In the genomic region with DNA sequence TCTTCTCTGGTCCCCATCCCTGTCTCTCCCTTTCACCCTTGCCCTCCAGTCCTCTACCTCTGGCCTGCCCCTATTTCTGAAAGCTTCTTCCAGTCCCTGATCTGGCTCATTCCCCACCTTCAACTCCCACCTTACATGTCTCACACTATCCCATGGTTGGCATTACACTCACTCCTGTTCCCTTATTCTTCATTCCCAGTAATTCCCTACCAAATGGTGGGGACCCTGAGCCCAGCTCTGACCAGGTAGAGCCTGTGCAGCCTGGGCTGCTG, we compare ENCODE assay signal across 8 cellular contexts. TPM values are rescaled to one million over a fixed set of nuclear protein-coding genes. Genes with fewer than 3 reads are reported as not detected.
DNase-seq lines count a peak whose midpoint lies in the region; ATAC-seq and TF ChIP-seq lines count a peak whose summit lies in the region.

No MANE protein-coding gene starts in this region.

- H3K36me3 ChIP-seq in GM23338 (ENCODE audit: insufficient read depth) (no peaks in the 10 kb centered on the region), mucosa of stomach (ENCODE audit: control insufficient read depth, insufficient read depth, low read length) (no peaks in the 10 kb centered on the region), Peyer's patch (peaks cover 0 to 8% (median 0%) of the 10 kb centered on the region in 3 donors)

- H3K4me3 ChIP-seq in GM23338 (peak overlapping the region; percentile 94), astrocyte of the spinal cord (ENCODE audit: low read depth, low read length) (peak overlapping the region; percentile 50), mucosa of stomach (ENCODE audit: low read length) (peak overlapping the region; percentile 68), Peyer's patch (peak overlapping the region in 1 of 4 donors; percentile 64)

- H4K20me1 ChIP-seq in GM23338 (replicated peaks; ENCODE audit: insufficient read depth): no peaks in the 10 kb centered on the region

- peak overlapping the region; percentile 93 for H2AFZ ChIP-seq in GM23338

- H3K27me3 ChIP-seq in GM23338 (ENCODE audit: insufficient read depth) (peaks cover 25% of the 10 kb centered on the region), mucosa of stomach (ENCODE audit: control insufficient read depth, insufficient read depth, low read length) (no peaks in the 10 kb centered on the region), Peyer's patch (no peaks in the 10 kb centered on the region)

- ATAC-seq in GM23338 (no peak), HG03175 (IDR thresholded peaks at IDR 0.05; ENCODE audit: unreplicated experiment) (no peak)

- H3K27me3 Mint-ChIP-seq in GM23338 (ENCODE audit: insufficient read depth, low read depth, poor library complexity): peaks cover 33% of the 10 kb centered on the region

- no peak overlapping the region for H3K27ac Mint-ChIP-seq in GM23338

- peak overlapping the region; percentile 83 for H3K4me3 Mint-ChIP-seq in GM23338

- H3K9ac ChIP-seq in mucosa of stomach (ENCODE audit: low read length): peak overlapping the region; percentile 47

- H3K9me3 ChIP-seq in mucosa of stomach (ENCODE audit: control insufficient read depth, low read length) (no peaks in the 10 kb centered on the region), Peyer's patch (no peaks in the 10 kb centered on the region)

- peak overlapping the region; percentile 95 for H3K4me2 ChIP-seq in GM23338

- TF ChIP-seq POLR2A in Peyer's patch (IDR thresholded peaks at IDR 0.05): no peak

- no peaks in the 10 kb centered on the region for H3K36me3 Mint-ChIP-seq in GM23338 (ENCODE audit: low read depth)

- no peaks in the 10 kb centered on the region; the same call in 2 of the 3 replicates for H3K9me3 Mint-ChIP-seq in GM23338

- H3K4me1 Mint-ChIP-seq in GM23338: peaks cover 10% of the 10 kb centered on the region; the same call in 2 of the 3 replicates

- H3K4me1 ChIP-seq in GM23338 (ENCODE audit: insufficient read depth) (peaks cover 10% of the 10 kb centered on the region; the same call in 1 of the 2 replicates), mucosa of stomach (ENCODE audit: control insufficient read depth, insufficient read depth, low read length) (peaks cover 26% of the 10 kb centered on the region), Peyer's patch (peaks cover 0 to 45% (median 5%) of the 10 kb centered on the region in 4 donors)

- TF ChIP-seq CTCF in 22Rv1 (IDR thresholded peaks at IDR 0.05): no peak
- TF ChIP-seq CTCF in GM23338 (conservative IDR thresholded peaks at IDR 0.05; ENCODE audit: low read depth in 2 of 2): no peak
- TF ChIP-seq CTCF in astrocyte of the spinal cord (IDR thresholded peaks at IDR 0.05; ENCODE audit: low read depth, low read length): no peak
- TF ChIP-seq CTCF in Peyer's patch (IDR thresholded peaks at IDR 0.05): no peak

- DNase-seq in GM23338 (ENCODE audit: low spot score): no peak
- no peak for DNase-seq in astrocyte of the spinal cord (ENCODE audit: low read depth, low spot score)
- DNase-seq in Peyer's patch: no peak
- no peak for DNase-seq in T-helper 9 cell
- DNase-seq in NCI-H1694 treated with DMSO at 0.1 percent for 48 hours (lab: John Stamatoyannopoulos, UW): no peak

- no peaks in the 10 kb centered on the region for H3K9me2 ChIP-seq in GM23338 (ENCODE audit: insufficient read depth)

- peak overlapping the region; percentile 72 for H3K27ac ChIP-seq in 22Rv1
- no peak overlapping the region for H3K27ac ChIP-seq in GM23338 (ENCODE audit: low read depth)
- H3K27ac ChIP-seq in Peyer's patch: no peak overlapping the region

- in situ Hi-C loops in astrocyte of the spinal cord (cut with HindIII; ENCODE audit: low sequenced_read_pairs): no loop called here

- no peaks in the 10 kb centered on the region for H3K79me2 ChIP-seq in GM23338 (replicated peaks; ENCODE audit: insufficient read depth)

- H3F3A ChIP-seq in GM23338 (replicated peaks; ENCODE audit: low read depth): 0 out of 2 replicates have a peak, but pooled peaks cover 5% of the 10 kb centered on the region

TF ChIP-seq in GM23338, 12 proteins besides CTCF, POLR2A, EP300 and RAD21 (continues in another document):
- no peak for TF ChIP-seq ZNF331 (CRISPR knock-in tag; IDR thresholded peaks at IDR 0.05; ENCODE audit: low read depth)
- no peak for TF ChIP-seq ZNF462 (CRISPR knock-in tag; IDR thresholded peaks at IDR 0.05)
- no peak for TF ChIP-seq POLR2AphosphoS5 (IDR thresholded peaks at IDR 0.05; ENCODE audit: low read depth)
- TF ChIP-seq, protein P1, sequence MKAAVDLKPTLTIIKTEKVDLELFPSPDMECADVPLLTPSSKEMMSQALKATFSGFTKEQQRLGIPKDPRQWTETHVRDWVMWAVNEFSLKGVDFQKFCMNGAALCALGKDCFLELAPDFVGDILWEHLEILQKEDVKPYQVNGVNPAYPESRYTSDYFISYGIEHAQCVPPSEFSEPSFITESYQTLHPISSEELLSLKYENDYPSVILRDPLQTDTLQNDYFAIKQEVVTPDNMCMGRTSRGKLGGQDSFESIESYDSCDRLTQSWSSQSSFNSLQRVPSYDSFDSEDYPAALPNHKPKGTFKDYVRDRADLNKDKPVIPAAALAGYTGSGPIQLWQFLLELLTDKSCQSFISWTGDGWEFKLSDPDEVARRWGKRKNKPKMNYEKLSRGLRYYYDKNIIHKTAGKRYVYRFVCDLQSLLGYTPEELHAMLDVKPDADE (IDR thresholded peaks at IDR 0.05): no peak
- no peak for TF ChIP-seq EZH2phosphoT487 (IDR thresholded peaks at IDR 0.05; ENCODE audit: unreplicated experiment)

RNA-seq across cellular contexts. Expression of gene TP53INP2, which starts 6.4 kb away (rescaled TPM):
- total RNA-seq in GM23338 (2014; rRNA removed; shearing (Covaris generic)): 3.3 and 3.8 TPM in 2 replicates
- polyA plus RNA-seq in GM23338 (2016; fragmentation: Nextera tagmentation; extraction: Ambion mirVana): 2.4 and 2.7 TPM in 2 replicates
- total RNA-seq in Peyer's patch: 10 to 100 TPM; 16.5 to 43.0 (median 34.4) TPM

RNA-seq across cellular contexts. Expression of gene PIGU, which starts 33.6 kb away (rescaled TPM):
- 28.9 and 31.3 TPM in 2 replicates for total RNA-seq in GM23338 (2014; rRNA removed; shearing (Covaris generic))
- 22.4 and 24.3 TPM in 2 replicates for polyA plus RNA-seq in GM23338 (2016; fragmentation: Nextera tagmentation; extraction: Ambion mirVana)
- total RNA-seq in Peyer's patch: 10 to 100 TPM in 3 of 4 donors, 1 to 10 TPM in 1; 6.6 to 29.5 (median 18.4) TPM
